Comparison of ENCODE assay signal across 8 cellular contexts in genomic region chr1:60329636-60330035, GRCh38.
"Had no signal": no experiment of that assay in that cellular context is flagged by ENCODE, and none has a peak within 500 bp of the region (broad histone marks: within the 10 kb centered on the region; RNA-seq: fewer than 3 reads in every experiment).

No MANE protein-coding gene starts in this region.

- H3K9me3 ChIP-seq: HAP-1 had no signal

- H3K27ac ChIP-seq: GM23248, HL-60 had no signal

- DNase-seq: GM23248, GOT3, H7, HFFc6 had no signal

- H3K9ac ChIP-seq: GM23248 had no signal

- H3K4me3 ChIP-seq: GM23248, HAP-1 had no signal

- ATAC-seq: HCT116, HepG2 had no signal

- H3K36me3 ChIP-seq: HAP-1 had no signal

- H3K4me1 ChIP-seq: HAP-1 had no signal

- H2AFZ ChIP-seq: GM23248 had no signal
